18 cellular contexts compared by ENCODE assay signal in the genomic region with DNA sequence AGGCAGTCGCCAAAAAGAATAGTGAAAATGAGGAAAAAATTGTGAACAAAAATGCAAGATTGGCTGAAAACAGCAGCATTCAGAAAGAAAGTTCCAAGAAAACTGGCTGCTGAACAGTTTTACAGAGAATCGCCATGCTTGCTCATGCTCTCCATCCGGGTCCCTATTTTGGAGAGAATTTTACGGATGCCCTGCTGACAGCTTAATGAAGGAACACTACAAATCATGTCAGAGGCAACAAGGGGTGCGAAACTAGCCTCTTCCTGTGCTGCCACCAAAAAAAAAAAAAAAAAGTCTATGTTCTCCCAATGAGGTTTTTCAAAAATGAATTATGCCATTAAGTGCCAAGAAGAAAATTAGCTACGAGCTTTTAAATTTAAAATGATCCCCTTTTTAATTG.
DNase-seq lines count a peak whose midpoint lies in the region; ATAC-seq and TF ChIP-seq lines count a peak whose summit lies in the region.
"Had no signal": no experiment of that assay in that cellular context is flagged by ENCODE, and none has a peak within 500 bp of the region (broad histone marks: within the 10 kb centered on the region; RNA-seq: fewer than 3 reads in every experiment).

No MANE protein-coding gene starts in this region.

- no peak overlapping the region for H3K4me3 Mint-ChIP-seq in CD4-positive, alpha-beta T cell
- H3K4me3 Mint-ChIP-seq: HFFc6 had no signal

- H3K27ac Mint-ChIP-seq in CD4-positive, alpha-beta T cell: no peak overlapping the region
- H3K27ac Mint-ChIP-seq: HFFc6 had no signal

- H3K4me3 ChIP-seq in hepatocyte: no peak overlapping the region
- H3K4me3 ChIP-seq: BLaER1 treated with 17β-estradiol and CSF1 and Interleukin-3, amounts not matched to agents 10 nM and 100 nM; MG63; SK-N-MC had no signal

- peaks cover 22% of the 10 kb centered on the region for H3K27me3 Mint-ChIP-seq in CD4-positive, alpha-beta T cell

- H3K27ac ChIP-seq in hepatocyte: no peak overlapping the region
- no peak overlapping the region for H3K27ac ChIP-seq in CD4-positive, alpha-beta T cell (ENCODE audit: low read depth, low read length)
- H3K27ac ChIP-seq: BLaER1 treated with 17β-estradiol and CSF1 and Interleukin-3, amounts not matched to agents 10 nM and 100 nM; SK-N-MC had no signal

- POLR2A ChIA-PET in CD4-positive, alpha-beta T cell (lab: Charles Lee): no interaction called here

- DNase-seq in NCI-H748 (lab: John Stamatoyannopoulos, UW; ENCODE audit: unreplicated experiment) (peak; percentile 24), NCI-H748 treated with DMSO at 0.1 percent for 48 hours (lab: John Stamatoyannopoulos, UW) (no peak), NCI-H69 (lab: John Stamatoyannopoulos, UW) (peak; percentile 47), hepatocyte (ENCODE audit: low spot score) (no peak), CD1c-positive myeloid dendritic cell (ENCODE audit: extremely low spot score) (no peak)
- DNase-seq in CD4-positive, alpha-beta T cell: no peak
- DNase-seq: COR-L47, GF-D8, HFFc6, Karpas-422, MG63, NCI-H1092, NCI-H226, Right ventricle myocardium superior had no signal

- TF ChIP-seq CTCF in hepatocyte (IDR thresholded peaks at IDR 0.05; ENCODE audit: poor library complexity): no peak
- TF ChIP-seq CTCF in CD4-positive, alpha-beta T cell (IDR thresholded peaks at IDR 0.05): no peak

- H3K36me3 ChIP-seq in hepatocyte (replicated peaks; ENCODE audit: insufficient read depth, low read depth): no peaks in the 10 kb centered on the region
- H3K36me3 ChIP-seq: BLaER1 treated with 17β-estradiol and CSF1 and Interleukin-3, amounts not matched to agents 10 nM and 100 nM; MG63 had no signal

- no peaks in the 10 kb centered on the region for H3K9me2 ChIP-seq in hepatocyte (replicated peaks; ENCODE audit: insufficient read depth)

- H3K79me2 ChIP-seq in hepatocyte: no peaks in the 10 kb centered on the region

- no peak overlapping the region for H2AFZ ChIP-seq in hepatocyte

- CTCF ChIA-PET in CD4-positive, alpha-beta T cell (lab: Charles Lee): no interaction called here

- H3K36me3 Mint-ChIP-seq in CD4-positive, alpha-beta T cell (ENCODE audit: low read depth): no peaks in the 10 kb centered on the region

- H4K20me1 ChIP-seq in hepatocyte (ENCODE audit: insufficient read depth, poor library complexity, severe bottlenecking): no peaks in the 10 kb centered on the region
- H4K20me1 ChIP-seq: BLaER1 treated with 17β-estradiol and CSF1 and Interleukin-3, amounts not matched to agents 10 nM and 100 nM had no signal

- intact Hi-C loops in CD4-positive, alpha-beta T cell (cut with DNase I, micrococcal nuclease): no loop called here

- 47% methylated on average over 6 of the region's 6 CpGs for WGBS in hepatocyte (ENCODE audit: low lambda C conversion rate, missing lambda C conversion rate)

- H3K27me3 ChIP-seq in hepatocyte: peaks cover 35% of the 10 kb centered on the region
- peaks cover 9% of the 10 kb centered on the region for H3K27me3 ChIP-seq in CD4-positive, alpha-beta T cell (ENCODE audit: control insufficient read depth, insufficient read depth, low read length)
- H3K27me3 ChIP-seq: BLaER1 treated with 17β-estradiol and CSF1 and Interleukin-3, amounts not matched to agents 10 nM and 100 nM; MG63 had no signal

- no peak for ATAC-seq in HG02571 (IDR thresholded peaks at IDR 0.05; ENCODE audit: unreplicated experiment)
- no peak for ATAC-seq in CD4-positive, alpha-beta T cell (ENCODE audit: poor library complexity)
- ATAC-seq: Panc1 had no signal

- peaks cover 4% of the 10 kb centered on the region for H3K9me3 Mint-ChIP-seq in CD4-positive, alpha-beta T cell

- H3K4me1 ChIP-seq in hepatocyte (ENCODE audit: insufficient read depth): peaks cover 7% of the 10 kb centered on the region
- H3K4me1 ChIP-seq: BLaER1 treated with 17β-estradiol and CSF1 and Interleukin-3, amounts not matched to agents 10 nM and 100 nM had no signal

- no peaks in the 10 kb centered on the region for H3K9me3 ChIP-seq in hepatocyte (ENCODE audit: low read depth)
- H3K9me3 ChIP-seq in CD4-positive, alpha-beta T cell (ENCODE audit: control insufficient read depth, low read length): no peaks in the 10 kb centered on the region
- H3K9me3 ChIP-seq: BLaER1 treated with 17β-estradiol and CSF1 and Interleukin-3, amounts not matched to agents 10 nM and 100 nM; MG63 had no signal

- peak overlapping the region; percentile 26 for H3K4me2 ChIP-seq in hepatocyte
- H3K4me2 ChIP-seq: BLaER1 treated with 17β-estradiol and CSF1 and Interleukin-3, amounts not matched to agents 10 nM and 100 nM had no signal

- no peaks in the 10 kb centered on the region for H3K4me1 Mint-ChIP-seq in CD4-positive, alpha-beta T cell (ENCODE audit: low read depth)

Comparison
In these comparisons a context has a peak if more than half of its experiments do, and no peak if none do; other contexts are left out.
1. DNase-seq: peak in NCI-H748 (single experiment) and NCI-H69 (single experiment); none in NCI-H748 treated with DMSO at 0.1 percent for 48 hours (single experiment), hepatocyte (single experiment), CD4-positive, alpha-beta T cell (0 of 10) and CD1c-positive myeloid dendritic cell (single experiment).